8 cellular contexts compared by ENCODE assay signal in the genomic region with DNA sequence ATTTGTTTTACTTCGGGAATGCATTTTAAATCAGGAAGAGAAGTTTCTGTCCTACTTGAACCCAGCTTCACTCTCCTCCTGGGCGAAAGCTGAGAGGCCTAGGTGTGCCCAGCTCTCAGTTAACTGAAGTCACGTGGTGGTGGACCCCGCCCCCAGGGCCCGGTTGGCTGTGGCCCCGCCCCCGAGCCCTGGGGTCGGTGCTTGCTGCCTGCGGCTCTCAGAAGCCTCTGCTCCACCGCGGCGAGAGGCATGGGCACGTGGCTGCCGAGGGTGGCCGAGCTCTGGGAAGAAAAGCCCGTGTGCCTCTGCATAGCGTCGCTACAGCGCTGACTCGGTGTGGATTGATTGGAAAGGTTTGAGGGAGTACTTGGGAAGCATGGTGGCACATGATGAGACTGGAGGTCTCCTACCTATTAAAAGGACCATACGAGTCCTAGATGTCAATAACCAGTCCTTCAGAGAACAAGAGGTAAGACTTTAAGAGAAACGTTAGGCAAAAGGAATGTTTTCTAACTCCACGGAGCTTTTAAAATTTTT. TPM values are rescaled to one million over a fixed set of nuclear protein-coding genes. Genes with fewer than 3 reads are reported as not detected.
DNase-seq lines count a peak whose midpoint lies in the region; ATAC-seq, FAIRE-seq and TF ChIP-seq lines count a peak whose summit lies in the region.

No MANE protein-coding gene starts in this region.

- H3K4me3 Mint-ChIP-seq in activated naive CD8-positive, alpha-beta T cell: peak overlapping the region; percentile 93

- H3K27me3 ChIP-seq in pancreas: no peaks in the 10 kb centered on the region
- no peaks in the 10 kb centered on the region for H3K27me3 ChIP-seq in thymus (ENCODE audit: control insufficient read depth, insufficient read depth)

- H3K9me3 ChIP-seq in pancreas (no peaks in the 10 kb centered on the region), thymus (ENCODE audit: control insufficient read depth) (no peaks in the 10 kb centered on the region)

- H3K36me3 ChIP-seq in pancreas: no peaks in the 10 kb centered on the region
- no peaks in the 10 kb centered on the region for H3K36me3 ChIP-seq in thymus (ENCODE audit: control insufficient read depth, insufficient read depth)

- peaks cover 13 to 28% (median 21%) of the 10 kb centered on the region in 3 donors for H3K4me1 ChIP-seq in pancreas
- peaks cover 6% of the 10 kb centered on the region for H3K4me1 ChIP-seq in thymus (ENCODE audit: control insufficient read depth, insufficient read depth, low read length)

- H3K4me3 ChIP-seq in pancreas: peak overlapping the region; percentile 18 to 59 (median 39)
- H3K4me3 ChIP-seq in thymus (ENCODE audit: low read length): peak overlapping the region; percentile 29

- peak; percentile 87 for FAIRE-seq in pancreas (lab: Jason Lieb, UNC)

- no peaks in the 10 kb centered on the region for H3K27me3 Mint-ChIP-seq in activated naive CD8-positive, alpha-beta T cell

- 1 to 2% methylated on average over 23 of the region's 23 CpGs for WGBS in pancreas, 2 donors
- 4% methylated on average over 23 of the region's 23 CpGs for WGBS in thymus

- ATAC-seq in GM18502 (IDR thresholded peaks at IDR 0.05; ENCODE audit: poor library complexity, unreplicated experiment) (peak; percentile 23), Right ventricle myocardium superior (ENCODE audit: poor library complexity) (peak; percentile 96), pancreas (peak; percentile 89 to 94 (median 92))

- H3K4me1 Mint-ChIP-seq in activated naive CD8-positive, alpha-beta T cell (ENCODE audit: low read depth): peaks cover 38% of the 10 kb centered on the region

- H3K27ac Mint-ChIP-seq in activated naive CD8-positive, alpha-beta T cell: peak overlapping the region; percentile 96

- DNase-seq in HPDE6-E6E7 (ENCODE audit: extremely low spot score) (peak; percentile 42), SHP77 (lab: John Stamatoyannopoulos, UW) (peak; percentile 85 to 88), Right ventricle myocardium superior (peak; percentile 95), pancreas (peak; percentile 92 to 96 (median 96)), NCI-H2171 (lab: John Stamatoyannopoulos, UW) (no peak)

- TF ChIP-seq CTCF in pancreas (IDR thresholded peaks at IDR 0.05): no peak

- H3K9me3 Mint-ChIP-seq in activated naive CD8-positive, alpha-beta T cell (ENCODE audit: low read depth): no peaks in the 10 kb centered on the region

- H3K27ac ChIP-seq in pancreas (peak overlapping the region; percentile 44 to 84 (median 66)), thymus (ENCODE audit: low read depth) (peak overlapping the region; percentile 19)

- peaks cover under 1% of the 10 kb centered on the region for H3K36me3 Mint-ChIP-seq in activated naive CD8-positive, alpha-beta T cell

- intact Hi-C loops in Right ventricle myocardium superior (cut with DNase I) (loop anchor here (10.0 kb wide), 1 partner anchor 428 kb away; no protein-coding TSS in a partner anchor), pancreas (cut with DNase I) (no loop called here)

RNA-seq across cellular contexts. Expression of a gene that starts 34.1 kb away (rescaled TPM):
- total RNA-seq in Right ventricle myocardium superior: 15.6 TPM
- total RNA-seq in pancreas: 10 to 100 TPM; 26.9 to 68.0 (median 43.6) TPM
- 10 to 100 TPM; 13.0 to 19.7 TPM for polyA plus RNA-seq in pancreas
- polyA plus RNA-seq in thymus: 63.6 TPM

RNA-seq across cellular contexts. Expression of a gene that starts 41.8 kb away (rescaled TPM):
- total RNA-seq in Right ventricle myocardium superior (0.11 TPM), pancreas (under 1 TPM in 1 of 6 donors, not detected in 5; 0.09 TPM)
- polyA plus RNA-seq in pancreas (under 1 TPM; 0.08 to 0.14 TPM), thymus (0.46 TPM)

RNA-seq across cellular contexts. Expression of a gene that starts 52.9 kb away (rescaled TPM):
- total RNA-seq in Right ventricle myocardium superior (not detected), pancreas (not detected)
- polyA plus RNA-seq in pancreas (not detected), thymus (368 TPM)

Comparison
In these comparisons a context has a peak if more than half of its experiments do, and no peak if none do; other contexts are left out.
1. ATAC-seq: peak in every context shown above with its lines; median percentile 96 in Right ventricle myocardium superior; 92 in pancreas; 23 in GM18502.